In the genomic region with DNA sequence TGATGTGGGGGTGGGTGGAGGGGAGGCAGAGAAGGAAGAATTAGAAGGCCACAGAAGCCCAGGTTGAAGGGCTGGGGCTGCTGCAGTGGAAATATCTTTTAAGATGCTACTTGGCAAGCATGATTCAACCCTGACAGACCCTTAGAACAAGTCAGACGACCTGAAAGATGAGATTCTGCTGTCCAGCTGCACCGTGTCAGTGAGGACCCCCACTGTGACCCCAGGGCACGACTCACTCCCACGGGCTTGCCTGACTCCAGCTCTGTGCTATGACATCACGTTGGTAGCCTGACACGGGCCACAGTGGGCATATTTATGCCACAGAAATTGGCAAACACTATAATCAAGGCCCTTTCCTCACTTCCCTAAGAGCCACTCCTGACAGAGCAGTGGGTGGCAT, we compare ENCODE assay signal across 2 cellular contexts.
TF ChIP-seq lines count a peak whose summit lies in the region.

No MANE protein-coding gene starts in this region.

TF ChIP-seq in SK-N-SH, 30 proteins besides CTCF, POLR2A, EP300 and RAD21:
- TF ChIP-seq RFX5 (IDR thresholded peaks at IDR 0.05; ENCODE audit: low read length) (no peak), USF2 (IDR thresholded peaks at IDR 0.05; ENCODE audit: borderline replicate concordance, low read depth, low read length) (no peak), TAF1 (IDR thresholded peaks at IDR 0.05; ENCODE audit: borderline replicate concordance, low read depth, low read length) (no peak), CHD2 (IDR thresholded peaks at IDR 0.05; ENCODE audit: low read length, partially characterized antibody) (no peak), FOXJ3 (CRISPR knock-in tag; IDR thresholded peaks at IDR 0.05) (no peak), YY1 (IDR thresholded peaks at IDR 0.05; ENCODE audit: low read depth) (no peak), TCF12 (IDR thresholded peaks at IDR 0.05) (no peak), PBX3 (IDR thresholded peaks at IDR 0.05) (no peak), MXI1 (IDR thresholded peaks at IDR 0.05; ENCODE audit: low read depth, low read length) (no peak), SMC3 (IDR thresholded peaks at IDR 0.05; ENCODE audit: low read depth, low read length) (no peak), TEAD4 (IDR thresholded peaks at IDR 0.05; ENCODE audit: borderline replicate concordance, insufficient read depth) (no peak), RCOR1 (IDR thresholded peaks at IDR 0.05; ENCODE audit: low read length) (no peak), ELF1 (IDR thresholded peaks at IDR 0.05) (no peak), NFIC (IDR thresholded peaks at IDR 0.05; ENCODE audit: borderline replicate concordance) (no peak), SIN3A (IDR thresholded peaks at IDR 0.05; ENCODE audit: borderline replicate concordance, low read depth, low read length) (no peak), GABPA (IDR thresholded peaks at IDR 0.05; ENCODE audit: low read depth) (no peak), GATA2 (CRISPR knock-in tag; IDR thresholded peaks at IDR 0.05) (no peak)
- TF ChIP-seq, protein P1, sequence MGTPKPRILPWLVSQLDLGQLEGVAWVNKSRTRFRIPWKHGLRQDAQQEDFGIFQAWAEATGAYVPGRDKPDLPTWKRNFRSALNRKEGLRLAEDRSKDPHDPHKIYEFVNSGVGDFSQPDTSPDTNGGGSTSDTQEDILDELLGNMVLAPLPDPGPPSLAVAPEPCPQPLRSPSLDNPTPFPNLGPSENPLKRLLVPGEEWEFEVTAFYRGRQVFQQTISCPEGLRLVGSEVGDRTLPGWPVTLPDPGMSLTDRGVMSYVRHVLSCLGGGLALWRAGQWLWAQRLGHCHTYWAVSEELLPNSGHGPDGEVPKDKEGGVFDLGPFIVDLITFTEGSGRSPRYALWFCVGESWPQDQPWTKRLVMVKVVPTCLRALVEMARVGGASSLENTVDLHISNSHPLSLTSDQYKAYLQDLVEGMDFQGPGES (IDR thresholded peaks at IDR 0.05; ENCODE audit: low read depth, low read length): no peak
- TF ChIP-seq, protein P2, sequence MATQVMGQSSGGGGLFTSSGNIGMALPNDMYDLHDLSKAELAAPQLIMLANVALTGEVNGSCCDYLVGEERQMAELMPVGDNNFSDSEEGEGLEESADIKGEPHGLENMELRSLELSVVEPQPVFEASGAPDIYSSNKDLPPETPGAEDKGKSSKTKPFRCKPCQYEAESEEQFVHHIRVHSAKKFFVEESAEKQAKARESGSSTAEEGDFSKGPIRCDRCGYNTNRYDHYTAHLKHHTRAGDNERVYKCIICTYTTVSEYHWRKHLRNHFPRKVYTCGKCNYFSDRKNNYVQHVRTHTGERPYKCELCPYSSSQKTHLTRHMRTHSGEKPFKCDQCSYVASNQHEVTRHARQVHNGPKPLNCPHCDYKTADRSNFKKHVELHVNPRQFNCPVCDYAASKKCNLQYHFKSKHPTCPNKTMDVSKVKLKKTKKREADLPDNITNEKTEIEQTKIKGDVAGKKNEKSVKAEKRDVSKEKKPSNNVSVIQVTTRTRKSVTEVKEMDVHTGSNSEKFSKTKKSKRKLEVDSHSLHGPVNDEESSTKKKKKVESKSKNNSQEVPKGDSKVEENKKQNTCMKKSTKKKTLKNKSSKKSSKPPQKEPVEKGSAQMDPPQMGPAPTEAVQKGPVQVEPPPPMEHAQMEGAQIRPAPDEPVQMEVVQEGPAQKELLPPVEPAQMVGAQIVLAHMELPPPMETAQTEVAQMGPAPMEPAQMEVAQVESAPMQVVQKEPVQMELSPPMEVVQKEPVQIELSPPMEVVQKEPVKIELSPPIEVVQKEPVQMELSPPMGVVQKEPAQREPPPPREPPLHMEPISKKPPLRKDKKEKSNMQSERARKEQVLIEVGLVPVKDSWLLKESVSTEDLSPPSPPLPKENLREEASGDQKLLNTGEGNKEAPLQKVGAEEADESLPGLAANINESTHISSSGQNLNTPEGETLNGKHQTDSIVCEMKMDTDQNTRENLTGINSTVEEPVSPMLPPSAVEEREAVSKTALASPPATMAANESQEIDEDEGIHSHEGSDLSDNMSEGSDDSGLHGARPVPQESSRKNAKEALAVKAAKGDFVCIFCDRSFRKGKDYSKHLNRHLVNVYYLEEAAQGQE (IDR thresholded peaks at IDR 0.05; ENCODE audit: low read depth, low read length): no peak
TF ChIP-seq in SK-N-SH: peak in this region for 0.

TF ChIP-seq in SK-N-SH treated with all-trans-retinoic acid at 6 μM for 48 hours, 23 proteins besides CTCF, POLR2A, EP300 and RAD21 (continued from another document):
- no peak for TF ChIP-seq OSR1 (CRISPR knock-in tag; IDR thresholded peaks at IDR 0.05)
- TF ChIP-seq, protein P3, sequence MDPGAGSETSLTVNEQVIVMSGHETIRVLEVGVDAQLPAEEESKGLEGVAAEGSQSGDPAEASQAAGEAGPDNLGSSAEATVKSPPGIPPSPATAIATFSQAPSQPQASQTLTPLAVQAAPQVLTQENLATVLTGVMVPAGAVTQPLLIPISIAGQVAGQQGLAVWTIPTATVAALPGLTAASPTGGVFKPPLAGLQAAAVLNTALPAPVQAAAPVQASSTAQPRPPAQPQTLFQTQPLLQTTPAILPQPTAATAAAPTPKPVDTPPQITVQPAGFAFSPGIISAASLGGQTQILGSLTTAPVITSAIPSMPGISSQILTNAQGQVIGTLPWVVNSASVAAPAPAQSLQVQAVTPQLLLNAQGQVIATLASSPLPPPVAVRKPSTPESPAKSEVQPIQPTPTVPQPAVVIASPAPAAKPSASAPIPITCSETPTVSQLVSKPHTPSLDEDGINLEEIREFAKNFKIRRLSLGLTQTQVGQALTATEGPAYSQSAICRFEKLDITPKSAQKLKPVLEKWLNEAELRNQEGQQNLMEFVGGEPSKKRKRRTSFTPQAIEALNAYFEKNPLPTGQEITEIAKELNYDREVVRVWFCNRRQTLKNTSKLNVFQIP (CRISPR knock-in tag; IDR thresholded peaks at IDR 0.05; ENCODE audit: borderline replicate concordance, low read depth): no peak
- TF ChIP-seq ZFP30 (CRISPR knock-in tag; IDR thresholded peaks at IDR 0.05): no peak
- no peak for TF ChIP-seq RARB (CRISPR knock-in tag; IDR thresholded peaks at IDR 0.05)
- TF ChIP-seq, protein P4, sequence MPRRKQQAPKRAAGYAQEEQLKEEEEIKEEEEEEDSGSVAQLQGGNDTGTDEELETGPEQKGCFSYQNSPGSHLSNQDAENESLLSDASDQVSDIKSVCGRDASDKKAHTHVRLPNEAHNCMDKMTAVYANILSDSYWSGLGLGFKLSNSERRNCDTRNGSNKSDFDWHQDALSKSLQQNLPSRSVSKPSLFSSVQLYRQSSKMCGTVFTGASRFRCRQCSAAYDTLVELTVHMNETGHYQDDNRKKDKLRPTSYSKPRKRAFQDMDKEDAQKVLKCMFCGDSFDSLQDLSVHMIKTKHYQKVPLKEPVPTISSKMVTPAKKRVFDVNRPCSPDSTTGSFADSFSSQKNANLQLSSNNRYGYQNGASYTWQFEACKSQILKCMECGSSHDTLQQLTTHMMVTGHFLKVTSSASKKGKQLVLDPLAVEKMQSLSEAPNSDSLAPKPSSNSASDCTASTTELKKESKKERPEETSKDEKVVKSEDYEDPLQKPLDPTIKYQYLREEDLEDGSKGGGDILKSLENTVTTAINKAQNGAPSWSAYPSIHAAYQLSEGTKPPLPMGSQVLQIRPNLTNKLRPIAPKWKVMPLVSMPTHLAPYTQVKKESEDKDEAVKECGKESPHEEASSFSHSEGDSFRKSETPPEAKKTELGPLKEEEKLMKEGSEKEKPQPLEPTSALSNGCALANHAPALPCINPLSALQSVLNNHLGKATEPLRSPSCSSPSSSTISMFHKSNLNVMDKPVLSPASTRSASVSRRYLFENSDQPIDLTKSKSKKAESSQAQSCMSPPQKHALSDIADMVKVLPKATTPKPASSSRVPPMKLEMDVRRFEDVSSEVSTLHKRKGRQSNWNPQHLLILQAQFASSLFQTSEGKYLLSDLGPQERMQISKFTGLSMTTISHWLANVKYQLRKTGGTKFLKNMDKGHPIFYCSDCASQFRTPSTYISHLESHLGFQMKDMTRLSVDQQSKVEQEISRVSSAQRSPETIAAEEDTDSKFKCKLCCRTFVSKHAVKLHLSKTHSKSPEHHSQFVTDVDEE (CRISPR knock-in tag; IDR thresholded peaks at IDR 0.05): no peak
- TF ChIP-seq TCF4 (CRISPR knock-in tag; IDR thresholded peaks at IDR 0.05; ENCODE audit: borderline replicate concordance): no peak
- TF ChIP-seq PPARA (CRISPR knock-in tag; IDR thresholded peaks at IDR 0.05; ENCODE audit: borderline replicate concordance): no peak
- no peak for TF ChIP-seq ESRRG (CRISPR knock-in tag; IDR thresholded peaks at IDR 0.05)
- TF ChIP-seq CREB5 (CRISPR knock-in tag; IDR thresholded peaks at IDR 0.05; ENCODE audit: low read depth): no peak
- TF ChIP-seq PATZ1 (CRISPR knock-in tag; IDR thresholded peaks at IDR 0.05; ENCODE audit: borderline replicate concordance): no peak
- TF ChIP-seq CSDC2 (CRISPR knock-in tag; IDR thresholded peaks at IDR 0.05): no peak
- TF ChIP-seq TOX (CRISPR knock-in tag; IDR thresholded peaks at IDR 0.05; ENCODE audit: borderline replicate concordance): no peak
- TF ChIP-seq SNAI2 (CRISPR knock-in tag; IDR thresholded peaks at IDR 0.05): no peak
- TF ChIP-seq ISL1 (CRISPR knock-in tag; IDR thresholded peaks at IDR 0.05): no peak
- TF ChIP-seq GLIS3 (CRISPR knock-in tag; IDR thresholded peaks at IDR 0.05): no peak
- no peak for TF ChIP-seq ZFP3 (CRISPR knock-in tag; IDR thresholded peaks at IDR 0.05)
- no peak for TF ChIP-seq ARNTL (CRISPR knock-in tag; IDR thresholded peaks at IDR 0.05; ENCODE audit: borderline replicate concordance, low read depth)
- TF ChIP-seq ZNF565 (CRISPR knock-in tag; conservative IDR thresholded peaks at IDR 0.05; ENCODE audit: low read depth): no peak
- TF ChIP-seq ZNF70 (CRISPR knock-in tag; IDR thresholded peaks at IDR 0.05): no peak
